16 cellular contexts compared by ENCODE assay signal in the genomic region with DNA sequence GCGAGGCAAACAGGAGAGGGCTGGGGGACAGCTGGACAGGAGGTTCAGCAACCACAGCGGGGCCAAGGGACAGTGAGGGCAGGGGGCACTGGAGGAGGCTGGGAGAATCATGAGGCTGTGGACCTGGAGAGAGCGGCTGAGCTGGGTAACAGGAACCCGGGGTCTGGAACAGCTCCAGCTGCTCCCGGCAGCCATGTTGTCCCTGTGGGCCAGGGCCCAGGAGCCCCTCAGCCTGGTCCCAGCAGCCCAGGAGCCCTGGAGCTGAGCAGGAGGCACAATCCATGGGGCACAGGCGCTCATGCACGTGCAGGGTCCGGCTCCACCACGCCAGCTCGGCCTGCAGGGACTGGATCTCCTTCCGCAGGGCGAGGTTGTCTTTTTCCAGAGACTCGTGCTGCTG. TPM values are rescaled to one million over a fixed set of nuclear protein-coding genes. Genes with fewer than 3 reads are reported as not detected.
DNase-seq lines count a peak whose midpoint lies in the region; ATAC-seq, FAIRE-seq and TF ChIP-seq lines count a peak whose summit lies in the region.
"Had no signal": no experiment of that assay in that cellular context is flagged by ENCODE, and none has a peak within 500 bp of the region (broad histone marks: within the 10 kb centered on the region; RNA-seq: fewer than 3 reads in every experiment).

No MANE protein-coding gene starts in this region.

- peak overlapping the region; percentile 89 for H2AFZ ChIP-seq in endothelial cell of umbilical vein (ENCODE audit: low read depth, low read length)

- no peaks in the 10 kb centered on the region for H3K9me1 ChIP-seq in endothelial cell of umbilical vein (replicated peaks; ENCODE audit: control insufficient read depth, extremely low read depth, insufficient read depth, low read length)

- POLR2A ChIA-PET in endothelial cell of umbilical vein (lab: Charles Lee): no interaction called here
- POLR2A ChIA-PET in CD8-positive, alpha-beta T cell (lab: Charles Lee): interaction anchor here (0.8 kb wide), 1 partner anchor 180 kb away, joined by 4 read pairs; the partner anchor contains the start of gene SPDYC

- FAIRE-seq in endothelial cell of umbilical vein (lab: Jason Lieb, UNC) (no peak), H54 (lab: Jason Lieb, UNC) (no peak)

- intact Hi-C loops in endothelial cell of umbilical vein (cut with micrococcal nuclease): no loop called here
- intact Hi-C loops in CD8-positive, alpha-beta T cell (cut with DNase I, micrococcal nuclease): no loop called here

- TF ChIP-seq CTCF in endothelial cell of umbilical vein (IDR thresholded peaks at IDR 0.05; ENCODE audit: extremely low read depth in 1 of 2, insufficient read depth in 1 of 2, low read depth in 1 of 2, low read length in 2 of 2): no peak
- no peak for TF ChIP-seq CTCF in nephron progenitor cell (IDR thresholded peaks at IDR 0.05)
- no peak for TF ChIP-seq CTCF in CD8-positive, alpha-beta T cell (IDR thresholded peaks at IDR 0.05)

- peak overlapping the region in 6 of 11 experiments; percentile 12 to 34 (median 26); a peak in 8 of 22 replicates for H3K27ac ChIP-seq in BLaER1 treated with 17β-estradiol and CSF1 and Interleukin-3, amounts not matched to agents 10 nM and 100 nM
- no peak overlapping the region for H3K27ac ChIP-seq in endothelial cell of umbilical vein (ENCODE audit: insufficient read depth, low read depth, low read length)
- H3K27ac ChIP-seq in CD8-positive, alpha-beta T cell (ENCODE audit: low read depth, low read length): no peak overlapping the region

- peaks cover 36% of the 10 kb centered on the region for H3K27me3 Mint-ChIP-seq in nephron progenitor cell (ENCODE audit: low read depth, poor library complexity)
- peaks cover 9% of the 10 kb centered on the region for H3K27me3 Mint-ChIP-seq in CD8-positive, alpha-beta T cell (ENCODE audit: low read depth)

- H3K4me3 Mint-ChIP-seq in nephron progenitor cell: peak overlapping the region; percentile 52
- no peak overlapping the region for H3K4me3 Mint-ChIP-seq in CD8-positive, alpha-beta T cell
- H3K4me3 Mint-ChIP-seq: activated CD8-positive, alpha-beta T cell treated with anti-CD3 and anti-CD28 coated beads, Interleukin-2, amount 10 ng/mL, durations not matched to agents 7 days and 5 days had no signal

- peaks cover 0 to 11% (median 0%) of the 10 kb centered on the region in 11 experiments; a peak in 1 of 22 replicates for H3K36me3 ChIP-seq in BLaER1 treated with 17β-estradiol and CSF1 and Interleukin-3, amounts not matched to agents 10 nM and 100 nM
- H3K36me3 ChIP-seq in endothelial cell of umbilical vein (ENCODE audit: control insufficient read depth in 2 of 2, extremely low read depth in 1 of 2, insufficient read depth in 2 of 2, low read length in 2 of 2): no peaks in the 10 kb centered on the region
- H3K36me3 ChIP-seq in CD8-positive, alpha-beta T cell (ENCODE audit: insufficient read depth, low read length): no peaks in the 10 kb centered on the region

- dilution Hi-C loops in endothelial cell of umbilical vein (cut with MboI; ENCODE audit: extremely low pct_ligation_motif_present, low sequenced_read_pairs): no loop called here

- peak overlapping the region in 3 of 10 experiments; percentile 37 to 55 (median 45); a peak in 3 of 20 replicates for H3K4me3 ChIP-seq in BLaER1 treated with 17β-estradiol and CSF1 and Interleukin-3, amounts not matched to agents 10 nM and 100 nM
- H3K4me3 ChIP-seq in endothelial cell of umbilical vein (replicated peaks in 1 of 3; ENCODE audit: insufficient read depth in 1 of 3, low read depth in 1 of 3, low read length in 3 of 3): no peak overlapping the region
- no peak overlapping the region for H3K4me3 ChIP-seq in CD8-positive, alpha-beta T cell (ENCODE audit: low read depth, low read length)

- no peak for ATAC-seq in GM18520 (IDR thresholded peaks at IDR 0.05; ENCODE audit: unreplicated experiment)
- no peak for ATAC-seq in CD8-positive, alpha-beta T cell
- ATAC-seq: activated CD8-positive, alpha-beta T cell treated with anti-CD3 and anti-CD28 coated beads, Interleukin-2, amount 10 ng/mL, durations not matched to agents 7 days and 5 days had no signal

- H3K4me1 ChIP-seq in BLaER1 treated with 17β-estradiol and CSF1 and Interleukin-3, amounts not matched to agents 10 nM and 100 nM: peaks cover 20 to 54% (median 41%) of the 10 kb centered on the region in 10 experiments
- H3K4me1 ChIP-seq in endothelial cell of umbilical vein (ENCODE audit: control insufficient read depth, extremely low read depth, insufficient read depth, low read length): peaks cover 14% of the 10 kb centered on the region
- H3K4me1 ChIP-seq in CD8-positive, alpha-beta T cell (ENCODE audit: insufficient read depth, low read length): no peaks in the 10 kb centered on the region

- no peak overlapping the region for H3K27ac Mint-ChIP-seq in nephron progenitor cell
- H3K27ac Mint-ChIP-seq in CD8-positive, alpha-beta T cell: no peak overlapping the region

- H3K9me3 ChIP-seq in BLaER1 treated with 17β-estradiol and CSF1 and Interleukin-3, amounts not matched to agents 10 nM and 100 nM (replicated peaks in 1 of 11): no peaks in the 10 kb centered on the region
- no peaks in the 10 kb centered on the region for H3K9me3 ChIP-seq in endothelial cell of umbilical vein (replicated peaks; ENCODE audit: control insufficient read depth, insufficient read depth, low read length)
- no peaks in the 10 kb centered on the region for H3K9me3 ChIP-seq in CD8-positive, alpha-beta T cell (ENCODE audit: low read length)
- H3K9me3 ChIP-seq: SK-N-SH had no signal

- TF ChIP-seq POLR2A in endothelial cell of umbilical vein (IDR thresholded peaks at IDR 0.05; ENCODE audit: low read depth, low read length) (no peak), H54 (IDR thresholded peaks at IDR 0.05; ENCODE audit: low read depth, low read length) (no peak)

- H3K79me2 ChIP-seq in endothelial cell of umbilical vein (ENCODE audit: control insufficient read depth, insufficient read depth, low read length): no peaks in the 10 kb centered on the region

- CTCF ChIA-PET in endothelial cell of umbilical vein (lab: Charles Lee): interaction anchor here (1.2 to 1.5 kb wide), 3 partner anchors 25 to 52 kb away, joined by 3 to 4 read pairs (median 3); partner anchors contain the start of gene ARL2
- CTCF ChIA-PET in CD8-positive, alpha-beta T cell (lab: Charles Lee): interaction anchor here (0.9 kb wide), 1 partner anchor 25 kb away, joined by 3 read pairs; the partner anchor contains the start of gene ARL2

- H3K27me3 ChIP-seq in BLaER1 treated with 17β-estradiol and CSF1 and Interleukin-3, amounts not matched to agents 10 nM and 100 nM: no peaks in the 10 kb centered on the region
- H3K27me3 ChIP-seq in endothelial cell of umbilical vein (ENCODE audit: control insufficient read depth in 2 of 2, insufficient read depth in 2 of 2, low read length in 2 of 2): no peaks in the 10 kb centered on the region
- H3K27me3 ChIP-seq in CD8-positive, alpha-beta T cell (ENCODE audit: insufficient read depth, low read length): no peaks in the 10 kb centered on the region

- no TSS peak for BruUV-seq in endothelial cell of umbilical vein (replicated peaks; lab: Mats Ljungman, UMichigan)

- DNase-seq in endothelial cell of umbilical vein (ENCODE audit: low read depth, low spot score) (no peak), nephron progenitor cell (no peak), H54 (ENCODE audit: insufficient read length, low spot score) (no peak)
- DNase-seq in CD8-positive, alpha-beta T cell: no peak
- DNase-seq: activated CD8-positive, alpha-beta T cell treated with anti-CD3 and anti-CD28 coated beads, Interleukin-2, amount 10 ng/mL, durations not matched to agents 7 days and 5 days; activated effector memory CD4-positive, alpha-beta T cell treated with Interleukin-2 at 50 U/mL for 16 hours; GOT3; KG1; NCI-H1417 treated with DMSO at 0.1 percent for 48 hours; NCI-H446; SK-N-SH had no signal

- H3K9me3 Mint-ChIP-seq in nephron progenitor cell: peaks cover 4% of the 10 kb centered on the region
- no peaks in the 10 kb centered on the region for H3K9me3 Mint-ChIP-seq in CD8-positive, alpha-beta T cell

- H3K9ac ChIP-seq in BLaER1 treated with 17β-estradiol and CSF1 and Interleukin-3, amounts not matched to agents 10 nM and 100 nM: no peak overlapping the region
- H3K9ac ChIP-seq in endothelial cell of umbilical vein (replicated peaks; ENCODE audit: extremely low read depth, insufficient read depth, low read length): no peak overlapping the region
- H3K9ac ChIP-seq: SK-N-SH had no signal

- no peaks in the 10 kb centered on the region for H4K20me1 ChIP-seq in BLaER1 treated with 17β-estradiol and CSF1 and Interleukin-3, amounts not matched to agents 10 nM and 100 nM
- no peaks in the 10 kb centered on the region for H4K20me1 ChIP-seq in endothelial cell of umbilical vein (replicated peaks; ENCODE audit: control insufficient read depth, extremely low read depth, insufficient read depth, low read length)

- peaks cover 3% of the 10 kb centered on the region for H3K36me3 Mint-ChIP-seq in nephron progenitor cell (ENCODE audit: low read depth)
- no peaks in the 10 kb centered on the region for H3K36me3 Mint-ChIP-seq in CD8-positive, alpha-beta T cell

- peak overlapping the region; percentile 83 to 97 (median 89) for H3K4me2 ChIP-seq in BLaER1 treated with 17β-estradiol and CSF1 and Interleukin-3, amounts not matched to agents 10 nM and 100 nM
- H3K4me2 ChIP-seq in endothelial cell of umbilical vein (ENCODE audit: insufficient read depth, low read length): no peak overlapping the region
- H3K4me2 ChIP-seq: SK-N-SH had no signal

- H3K4me1 Mint-ChIP-seq in nephron progenitor cell: peaks cover 44% of the 10 kb centered on the region
- H3K4me1 Mint-ChIP-seq in CD8-positive, alpha-beta T cell (ENCODE audit: low read depth): peaks cover 6% of the 10 kb centered on the region

RNA-seq across cellular contexts. Expression of gene BATF2, which starts 7.4 kb away (rescaled TPM):
- total RNA-seq in endothelial cell of umbilical vein: 0.75 and 0.81 TPM in 2 replicates
- polyA plus RNA-seq in endothelial cell of umbilical vein: 0.75 and 1.5 TPM in 2 replicates
- 0.92 and 1.1 TPM in 2 replicates for polyA plus RNA-seq in endothelial cell of umbilical vein (2011; cell fraction: cytosol; rRNA removed)
- 0.28 and 0.49 TPM in 2 replicates for polyA plus RNA-seq in endothelial cell of umbilical vein (2011; cell fraction: nucleus; rRNA removed)
- 0.63 and 0.79 TPM in 2 replicates for polyA plus RNA-seq in endothelial cell of umbilical vein (2012)
- polyA minus RNA-seq in endothelial cell of umbilical vein: 0.34 and 0.70 TPM in 2 replicates
- not detected for polyA minus RNA-seq in endothelial cell of umbilical vein (2011; cell fraction: cytosol; rRNA and poly(A)+ RNA removed)
- polyA minus RNA-seq in endothelial cell of umbilical vein (2011; cell fraction: nucleus; rRNA and poly(A)+ RNA removed): not detected in 2 replicates
- not detected for total RNA-seq in CD8-positive, alpha-beta T cell

RNA-seq across cellular contexts. Expression of gene MAJIN, which starts 17.5 kb away (rescaled TPM):
- total RNA-seq in endothelial cell of umbilical vein: not detected in 2 replicates
- 0.07 TPM in 1 of 2 replicates, not detected in the other for polyA plus RNA-seq in endothelial cell of umbilical vein
- polyA plus RNA-seq in endothelial cell of umbilical vein (2011; cell fraction: cytosol; rRNA removed): not detected in 2 replicates
- polyA plus RNA-seq in endothelial cell of umbilical vein (2011; cell fraction: nucleus; rRNA removed): 0.25 TPM in 1 of 2 replicates, not detected in the other
- not detected in 2 replicates for polyA plus RNA-seq in endothelial cell of umbilical vein (2012)
- polyA minus RNA-seq in endothelial cell of umbilical vein: not detected in 2 replicates
- not detected for polyA minus RNA-seq in endothelial cell of umbilical vein (2011; cell fraction: cytosol; rRNA and poly(A)+ RNA removed)
- polyA minus RNA-seq in endothelial cell of umbilical vein (2011; cell fraction: nucleus; rRNA and poly(A)+ RNA removed): not detected in 2 replicates
- not detected for total RNA-seq in CD8-positive, alpha-beta T cell
- total RNA-seq: activated CD8-positive, alpha-beta T cell treated with anti-CD3 and anti-CD28 coated beads, Interleukin-2, amount 10 ng/mL, durations not matched to agents 7 days and 5 days; aorta; osteoblast had no signal
- polyA plus RNA-seq: AG04450, aorta, SK-N-SH had no signal

RNA-seq across cellular contexts. Expression of gene ARL2, which starts 24.5 kb away (rescaled TPM):
- 108 and 109 TPM in 2 replicates for total RNA-seq in endothelial cell of umbilical vein
- polyA plus RNA-seq in endothelial cell of umbilical vein: 259 and 312 TPM in 2 replicates
- 204 and 208 TPM in 2 replicates for polyA plus RNA-seq in endothelial cell of umbilical vein (2011; cell fraction: cytosol; rRNA removed)
- 66.3 and 67.6 TPM in 2 replicates for polyA plus RNA-seq in endothelial cell of umbilical vein (2011; cell fraction: nucleus; rRNA removed)
- polyA plus RNA-seq in endothelial cell of umbilical vein (2012): 114 and 203 TPM in 2 replicates
- polyA minus RNA-seq in endothelial cell of umbilical vein: 49.1 and 55.8 TPM in 2 replicates
- 84.2 TPM for polyA minus RNA-seq in endothelial cell of umbilical vein (2011; cell fraction: cytosol; rRNA and poly(A)+ RNA removed)
- polyA minus RNA-seq in endothelial cell of umbilical vein (2011; cell fraction: nucleus; rRNA and poly(A)+ RNA removed): 12.8 and 17.8 TPM in 2 replicates
- total RNA-seq in CD8-positive, alpha-beta T cell: 1 to 10 TPM; 8.9 to 9.1 TPM

RNA-seq across cellular contexts. Expression of gene SNX15, which starts 37.8 kb away (rescaled TPM):
- total RNA-seq in endothelial cell of umbilical vein: 21.0 and 21.8 TPM in 2 replicates
- polyA plus RNA-seq in endothelial cell of umbilical vein: 15.2 and 15.5 TPM in 2 replicates
- polyA plus RNA-seq in endothelial cell of umbilical vein (2011; cell fraction: cytosol; rRNA removed): 13.0 and 13.5 TPM in 2 replicates
- 7.0 and 10.7 TPM in 2 replicates for polyA plus RNA-seq in endothelial cell of umbilical vein (2011; cell fraction: nucleus; rRNA removed)
- 14.0 and 15.6 TPM in 2 replicates for polyA plus RNA-seq in endothelial cell of umbilical vein (2012)
- 6.7 and 11.2 TPM in 2 replicates for polyA minus RNA-seq in endothelial cell of umbilical vein
- polyA minus RNA-seq in endothelial cell of umbilical vein (2011; cell fraction: cytosol; rRNA and poly(A)+ RNA removed): 9.2 TPM
- polyA minus RNA-seq in endothelial cell of umbilical vein (2011; cell fraction: nucleus; rRNA and poly(A)+ RNA removed): 3.3 TPM in 2 replicates
- total RNA-seq in CD8-positive, alpha-beta T cell: 10 to 100 TPM; 10.4 to 14.0 TPM

RNA-seq across cellular contexts. Expression of gene SAC3D1, which starts 51.6 kb away (rescaled TPM):
- total RNA-seq in endothelial cell of umbilical vein: 16.6 and 18.0 TPM in 2 replicates
- polyA plus RNA-seq in endothelial cell of umbilical vein: 17.0 and 22.2 TPM in 2 replicates
- 11.5 and 14.9 TPM in 2 replicates for polyA plus RNA-seq in endothelial cell of umbilical vein (2011; cell fraction: cytosol; rRNA removed)
- polyA plus RNA-seq in endothelial cell of umbilical vein (2011; cell fraction: nucleus; rRNA removed): 5.8 and 6.4 TPM in 2 replicates
- polyA plus RNA-seq in endothelial cell of umbilical vein (2012): 8.9 and 10.4 TPM in 2 replicates
- 3.3 and 4.1 TPM in 2 replicates for polyA minus RNA-seq in endothelial cell of umbilical vein
- 45.5 TPM for polyA minus RNA-seq in endothelial cell of umbilical vein (2011; cell fraction: cytosol; rRNA and poly(A)+ RNA removed)
- 1.4 and 1.8 TPM in 2 replicates for polyA minus RNA-seq in endothelial cell of umbilical vein (2011; cell fraction: nucleus; rRNA and poly(A)+ RNA removed)
- under 1 TPM; 0.57 to 0.94 TPM for total RNA-seq in CD8-positive, alpha-beta T cell

Comparison
In these comparisons a context has a peak if more than half of its experiments do, and no peak if none do; other contexts are left out.
1. H3K27ac ChIP-seq: peak in BLaER1 treated with 17β-estradiol and CSF1 and Interleukin-3, amounts not matched to agents 10 nM and 100 nM (6 of 11); none in endothelial cell of umbilical vein (single experiment) and CD8-positive, alpha-beta T cell (single experiment).
2. RNA of gene ARL2, which starts 24.5 kb away (total RNA-seq): 108 to 109 TPM in endothelial cell of umbilical vein; 8.9 to 9.1 TPM in CD8-positive, alpha-beta T cell; every median in the first group is over 10 times any median in the second.